ENCODE assay signal across 1 cellular context in the genomic region with DNA sequence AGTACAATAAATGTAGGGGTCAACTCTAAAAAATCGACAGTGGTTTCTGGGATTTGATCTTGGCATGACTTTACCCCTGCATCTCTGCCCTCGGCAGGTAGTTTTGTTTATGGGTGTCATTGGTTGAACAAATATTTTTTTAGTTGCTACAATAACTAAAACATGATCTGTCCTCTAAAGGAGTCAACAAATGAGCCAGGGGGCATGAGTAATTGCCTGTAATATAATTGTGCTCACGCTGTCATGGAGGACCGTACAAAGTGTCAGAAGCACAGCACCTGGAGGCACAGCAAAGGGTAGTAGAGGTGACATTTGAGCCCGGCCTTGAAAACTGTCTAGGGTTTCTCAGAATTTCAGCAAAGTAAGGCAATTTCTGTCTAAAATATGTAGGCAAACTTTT.
TF ChIP-seq lines count a peak whose summit lies in the region.

No MANE protein-coding gene starts in this region.

TF ChIP-seq in HEK293, 187 proteins besides CTCF, POLR2A, EP300 and RAD21 (continued from another document):
- peak; percentile 71 for TF ChIP-seq OSR2 (tag by site-specific recombination; IDR thresholded peaks at IDR 0.05)
- 0 out of 2 replicates have a peak, but pooled peaks have one; percentile 40 for TF ChIP-seq WT1 (tag by site-specific recombination; IDR thresholded peaks at IDR 0.05)
